In the genomic region with DNA sequence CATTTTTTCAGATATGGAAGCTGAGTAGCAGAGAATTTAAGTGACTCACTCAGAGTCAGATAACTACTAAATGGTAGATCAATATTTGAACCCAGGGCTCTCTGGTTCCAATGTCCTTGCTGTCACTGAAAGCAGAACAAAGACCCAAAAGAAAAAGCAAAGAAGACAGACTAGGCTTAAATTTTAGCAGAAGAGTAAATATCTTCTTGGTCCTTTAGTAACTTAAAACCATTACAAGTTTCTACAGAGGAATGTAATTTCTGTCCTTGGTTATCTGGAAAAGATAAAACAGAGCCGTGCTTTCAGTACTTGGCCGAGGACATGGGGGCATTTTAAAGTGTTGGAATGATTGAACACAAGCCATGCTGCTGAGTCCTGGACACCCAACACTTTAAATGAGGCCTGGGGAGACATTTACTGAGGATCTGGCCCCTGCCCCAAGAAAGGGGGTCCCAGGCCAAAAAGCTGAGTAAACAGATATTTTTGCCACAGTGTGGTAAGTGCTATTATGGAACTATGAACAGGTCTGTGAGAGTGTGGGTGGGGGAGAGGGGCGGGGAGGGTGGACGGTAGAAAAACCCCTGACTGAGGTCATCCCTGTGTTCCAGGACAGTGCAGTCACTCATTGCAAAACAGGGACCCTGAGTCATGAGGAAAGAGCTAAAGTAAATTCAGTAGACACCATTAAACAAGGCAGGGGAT, we compare ENCODE assay signal across 15 cellular contexts. TPM values are rescaled to one million over a fixed set of nuclear protein-coding genes. Genes with fewer than 3 reads are reported as not detected.
A peak's percentile ranks its signal among the peaks of the same experiment; 100 is the strongest.
DNase-seq lines count a peak whose midpoint lies in the region; TF ChIP-seq lines count a peak whose summit lies in the region.
"Had no signal": no experiment of that assay in that cellular context is flagged by ENCODE, and none has a peak within 500 bp of the region (broad histone marks: within the 10 kb centered on the region; RNA-seq: fewer than 3 reads in every experiment).

No MANE protein-coding gene starts in this region.

- H3K4me3 Mint-ChIP-seq in MCF 10A (ENCODE audit: unreplicated experiment), result no peak overlapping the region

- H3K4me1 ChIP-seq in breast epithelium, result no peaks in the 10 kb centered on the region
- H3K4me1 ChIP-seq: parathyroid adenoma had no signal

- BruUV-seq in MCF 10A (replicated peaks; lab: Mats Ljungman, UMichigan), result no TSS peak

- no peaks in the 10 kb centered on the region for H3K9me3 Mint-ChIP-seq in MCF 10A (ENCODE audit: unreplicated experiment)

- H3K4me3 ChIP-seq in breast epithelium, result no peak overlapping the region
- no peak overlapping the region for H3K4me3 ChIP-seq in epithelial cell of esophagus (ENCODE audit: low read length)

- TF ChIP-seq POLR2A in breast epithelium (IDR thresholded peaks at IDR 0.05), result no peak

- H3K9me3 ChIP-seq in breast epithelium, result no peaks in the 10 kb centered on the region

- no peak overlapping the region for H3K27ac Mint-ChIP-seq in MCF 10A (ENCODE audit: low read depth, unreplicated experiment)

- POLR2A ChIA-PET in MCF 10A (lab: Yijun Ruan, JAX), result interaction anchor here (0.6 to 2.2 kb wide), 5 partner anchors 10 to 282 kb away, joined by 3 to 9 read pairs (median 5); partner anchors contain the start of gene KPNA3

- no peaks in the 10 kb centered on the region for H3K36me3 ChIP-seq in breast epithelium
- H3K36me3 ChIP-seq: WERI-Rb-1 had no signal

- H3K36me3 Mint-ChIP-seq in MCF 10A (ENCODE audit: insufficient read depth, unreplicated experiment), result no peaks in the 10 kb centered on the region

- H3K4me1 Mint-ChIP-seq in MCF 10A (ENCODE audit: insufficient read depth, unreplicated experiment), result no peaks in the 10 kb centered on the region

- TF ChIP-seq CTCF in MCF 10A (IDR thresholded peaks at IDR 0.05; ENCODE audit: unreplicated experiment), result no peak
- no peak for TF ChIP-seq CTCF in breast epithelium (IDR thresholded peaks at IDR 0.05)
- no peak for TF ChIP-seq CTCF in epithelial cell of esophagus (IDR thresholded peaks at IDR 0.05; ENCODE audit: insufficient read depth, low read depth, low read length, missing control alignments)

- intact Hi-C loops in MCF 10A (cut with micrococcal nuclease) (no loop called here), breast epithelium (cut with DNase I; ENCODE audit: low total_unique reads) (no loop called here)

- DNase-seq in MCF 10A (ENCODE audit: unreplicated experiment) (peak; percentile 68), breast epithelium (ENCODE audit: low spot score in 2 of 2) (no peak), epithelial cell of esophagus (ENCODE audit: low read depth) (peak; percentile 87), kidney tubule cell (ENCODE audit: low spot score) (peak; percentile 83), hypothalamus (lab: John Stamatoyannopoulos, UW) (no peak), SHP77 (lab: John Stamatoyannopoulos, UW) (no peak), SHP77 treated with DMSO at 0.1 percent for 48 hours (lab: John Stamatoyannopoulos, UW) (no peak), COLO829 (ENCODE audit: low spot score) (no peak)
- DNase-seq: central memory CD4-positive, alpha-beta T cell; DMS79; Karpas-422; NCI-H2227 treated with DMSO at 0.1 percent for 48 hours; SIG-M5; WERI-Rb-1 had no signal

- H3K27me3 ChIP-seq in breast epithelium, result no peaks in the 10 kb centered on the region

- CTCF ChIA-PET in MCF 10A (lab: Yijun Ruan, JAX), result interaction anchor here (0.6 to 1.3 kb wide), 3 partner anchors 10 to 509 kb away, joined by 3 to 7 read pairs (median 5); no protein-coding TSS in a partner anchor

- no peaks in the 10 kb centered on the region for H3K27me3 Mint-ChIP-seq in MCF 10A (ENCODE audit: insufficient read depth, unreplicated experiment)

- no peak overlapping the region for H3K27ac ChIP-seq in breast epithelium
- H3K27ac ChIP-seq: parathyroid adenoma, WERI-Rb-1 had no signal

RNA-seq across cellular contexts. Expression of gene KPNA3, which starts 18.5 kb away (rescaled TPM):
- total RNA-seq in MCF 10A (2022), result 40.6 and 41.3 TPM in 2 replicates
- 10 to 100 TPM; 25.6 to 35.5 (median 25.8) TPM for total RNA-seq in breast epithelium

Comparison
In these comparisons a context has a peak if more than half of its experiments do, and no peak if none do; other contexts are left out.
1. DNase-seq: peak in MCF 10A (single experiment), epithelial cell of esophagus (single experiment) and kidney tubule cell (single experiment); none in breast epithelium (0 of 2), hypothalamus (0 of 51), SHP77 (0 of 2), SHP77 treated with DMSO at 0.1 percent for 48 hours (single experiment) and COLO829 (single experiment).